27 cellular contexts compared by ENCODE assay signal in genomic region chr1:2909797-2910196, GRCh38.
"Had no signal": no experiment of that assay in that cellular context is flagged by ENCODE, and none has a peak within 500 bp of the region (broad histone marks: within the 10 kb centered on the region; RNA-seq: fewer than 3 reads in every experiment).

No MANE protein-coding gene starts in this region.

- H3K4me1 Mint-ChIP-seq: stimulated activated effector memory CD8-positive, alpha-beta T cell treated with anti-CD3 and anti-CD28 coated beads, Interleukin-12 subunit alpha, Interleukin-12 subunit beta, amount 100 ng/mL, for 72 hours; stimulated activated naive B cell treated with anti-CD40 and anti-IgM and Interleukin-4, amounts not matched to agents 10 μg/mL and 1 μg/mL and 100 μg/mL, for 72 hours had no signal

- H3K4me1 ChIP-seq: suprapubic skin, thyroid gland, tibial artery, transverse colon, upper lobe of left lung, upper lobe of right lung, uterus, vagina had no signal

- ATAC-seq: stimulated activated effector memory CD8-positive, alpha-beta T cell treated with anti-CD3 and anti-CD28 coated beads, Interleukin-12 subunit alpha, Interleukin-12 subunit beta, amount 100 ng/mL, for 72 hours; stimulated activated naive B cell treated with anti-CD40 and anti-IgM and Interleukin-4, amounts not matched to agents 10 μg/mL and 1 μg/mL and 100 μg/mL, for 72 hours; upper lobe of right lung had no signal

- H3K27me3 ChIP-seq: testis, thyroid gland, upper lobe of left lung, uterus, vagina had no signal

- H3K9me3 ChIP-seq: stomach, suprapubic skin, testis, thoracic aorta, thyroid gland, tibial artery, tibial nerve, transverse colon, upper lobe of left lung, upper lobe of right lung, uterus, vagina had no signal

- H3K4me3 Mint-ChIP-seq: stimulated activated effector memory CD8-positive, alpha-beta T cell treated with anti-CD3 and anti-CD28 coated beads, Interleukin-12 subunit alpha, Interleukin-12 subunit beta, amount 100 ng/mL, for 72 hours; stimulated activated naive B cell treated with anti-CD40 and anti-IgM and Interleukin-4, amounts not matched to agents 10 μg/mL and 1 μg/mL and 100 μg/mL, for 72 hours; stimulated activated naive CD8-positive, alpha-beta T cell treated with anti-CD3 and anti-CD28 coated beads, Interleukin-15, Interleukin-2, amounts not matched to agents 100 ng/mL and 50 ng/mL, for 24 hours; type B pancreatic cell had no signal

- H3K4me3 ChIP-seq: stomach, suprapubic skin, testis, thoracic aorta, thyroid gland, tibial artery, tibial nerve, transverse colon, upper lobe of left lung, upper lobe of right lung, uterus, vagina had no signal

- H3K36me3 Mint-ChIP-seq: stimulated activated effector memory CD8-positive, alpha-beta T cell treated with anti-CD3 and anti-CD28 coated beads, Interleukin-12 subunit alpha, Interleukin-12 subunit beta, amount 100 ng/mL, for 72 hours; stimulated activated naive B cell treated with anti-CD40 and anti-IgM and Interleukin-4, amounts not matched to agents 10 μg/mL and 1 μg/mL and 100 μg/mL, for 72 hours; type B pancreatic cell had no signal

- H3K27me3 Mint-ChIP-seq: stimulated activated naive B cell treated with anti-CD40 and anti-IgM and Interleukin-4, amounts not matched to agents 10 μg/mL and 1 μg/mL and 100 μg/mL, for 72 hours; stimulated activated naive CD8-positive, alpha-beta T cell treated with anti-CD3 and anti-CD28 coated beads, Interleukin-15, Interleukin-2, amounts not matched to agents 100 ng/mL and 50 ng/mL, for 24 hours; type B pancreatic cell had no signal

- H3K36me3 ChIP-seq: stomach, suprapubic skin, thoracic aorta, thyroid gland, tibial artery, tibial nerve, transverse colon, upper lobe of left lung, upper lobe of right lung, uterus, vagina had no signal

- H3K27ac Mint-ChIP-seq: stimulated activated effector memory CD8-positive, alpha-beta T cell treated with anti-CD3 and anti-CD28 coated beads, Interleukin-12 subunit alpha, Interleukin-12 subunit beta, amount 100 ng/mL, for 72 hours; stimulated activated naive B cell treated with anti-CD40 and anti-IgM and Interleukin-4, amounts not matched to agents 10 μg/mL and 1 μg/mL and 100 μg/mL, for 72 hours; stimulated activated naive CD8-positive, alpha-beta T cell treated with anti-CD3 and anti-CD28 coated beads, Interleukin-15, Interleukin-2, amounts not matched to agents 100 ng/mL and 50 ng/mL, for 24 hours; type B pancreatic cell had no signal

- H3K27ac ChIP-seq: stomach, suprapubic skin, testis, thoracic aorta, thyroid gland, tibial artery, tibial nerve, transverse colon, upper lobe of left lung, upper lobe of right lung, uterus, vagina had no signal

- DNase-seq: stimulated activated CD4-positive, alpha-beta T cell treated with anti-CD3 and anti-CD28 coated beads, Interleukin-1b, Interleukin-23, amount 100 ng/mL, for 48 hours; stimulated activated CD4-positive, alpha-beta T cell treated with anti-CD3 and anti-CD28 coated beads, Interleukin-2, amount 100 ng/mL, for 24 hours; stimulated activated CD4-positive, alpha-beta T cell treated with anti-CD3 and anti-CD28 coated beads, Interleukin-2, amount 100 ng/mL, for 48 hours; stimulated activated CD4-positive, alpha-beta T cell treated with anti-CD3 and anti-CD28 coated beads, Interleukin-4, amount 100 ng/mL, for 1 hour; stimulated activated CD4-positive, alpha-beta T cell treated with anti-CD3 and anti-CD28 coated beads, Interleukin-4, amount 100 ng/mL, for 24 hours; stimulated activated CD4-positive, alpha-beta T cell treated with anti-CD3 and anti-CD28 coated beads, Interleukin-4, amount 100 ng/mL, for 4 hours; stimulated activated CD8-positive, alpha-beta memory T cell treated with anti-CD3 and anti-CD28 coated beads, Interleukin-4, amount 100 ng/mL, for 48 hours; stimulated activated naive B cell treated with anti-CD40 and anti-IgM and Interleukin-4, amounts not matched to agents 10 μg/mL and 1 μg/mL and 100 μg/mL, for 72 hours; stimulated activated naive CD4-positive, alpha-beta T cell; stimulated activated naive CD4-positive, alpha-beta T cell treated with Interleukin-2 at 50 U/mL for 16 hours; stomach; substantia nigra; testis; thyroid gland; tibial artery; transverse colon; trophoblast cell; upper lobe of right lung; uterus had no signal

- H3K9me3 Mint-ChIP-seq: stimulated activated effector memory CD8-positive, alpha-beta T cell treated with anti-CD3 and anti-CD28 coated beads, Interleukin-12 subunit alpha, Interleukin-12 subunit beta, amount 100 ng/mL, for 72 hours; stimulated activated naive B cell treated with anti-CD40 and anti-IgM and Interleukin-4, amounts not matched to agents 10 μg/mL and 1 μg/mL and 100 μg/mL, for 72 hours; stimulated activated naive CD8-positive, alpha-beta T cell treated with anti-CD3 and anti-CD28 coated beads, Interleukin-15, Interleukin-2, amounts not matched to agents 100 ng/mL and 50 ng/mL, for 24 hours; type B pancreatic cell had no signal
